ENCODE assay signal across 19 cellular contexts in genomic region chr6:22108199-22108598, GRCh38.
DNase-seq lines count a peak whose midpoint lies in the region; ATAC-seq and TF ChIP-seq lines count a peak whose summit lies in the region.
"Had no signal": no experiment of that assay in that cellular context is flagged by ENCODE, and none has a peak within 500 bp of the region (broad histone marks: within the 10 kb centered on the region; RNA-seq: fewer than 3 reads in every experiment).

No MANE protein-coding gene starts in this region.

- H3K4me1 ChIP-seq in H9 (ENCODE audit: insufficient read depth, low read length) (no peaks in the 10 kb centered on the region), left ventricle myocardium inferior (peaks cover 12% of the 10 kb centered on the region), osteoblast (ENCODE audit: insufficient read depth, low read length) (peaks cover 7% of the 10 kb centered on the region), suprapubic skin (no peaks in the 10 kb centered on the region)
- H3K4me1 ChIP-seq: gastrocnemius medialis had no signal

- no peak overlapping the region for H3K4me3 Mint-ChIP-seq in H9
- H3K4me3 Mint-ChIP-seq: central memory CD8-positive, alpha-beta T cell; memory B cell; T-helper 2 cell treated with Interferon-gamma antibody and Interleukin-4, amounts not matched to agents 5 μg/mL and 100 μg/mL, for 36 hours had no signal

- no peak overlapping the region for H3K18ac ChIP-seq in H9 (ENCODE audit: insufficient read length, low read depth, low read length)

- H4K20me1 ChIP-seq in H9 (ENCODE audit: control insufficient read depth, insufficient read depth, insufficient read length) (no peaks in the 10 kb centered on the region), osteoblast (ENCODE audit: insufficient read depth, low read length) (no peaks in the 10 kb centered on the region)

- H3K9me3 Mint-ChIP-seq in H9, result no peaks in the 10 kb centered on the region

- H2BK5ac ChIP-seq in H9 (ENCODE audit: insufficient read length, low read length), result no peak overlapping the region

- H2BK12ac ChIP-seq in H9 (ENCODE audit: insufficient read length, low read depth, low read length), result no peak overlapping the region

- H3K4me3 ChIP-seq in astrocyte of the spinal cord (ENCODE audit: low read depth, low read length), result no peak overlapping the region
- H3K4me3 ChIP-seq in left ventricle myocardium inferior, result no peak overlapping the region
- H3K4me3 ChIP-seq in osteoblast (ENCODE audit: insufficient read depth, low read length), result no peak overlapping the region
- no peak overlapping the region for H3K4me3 ChIP-seq in suprapubic skin
- H3K4me3 ChIP-seq: gastrocnemius medialis, SJCRH30 had no signal

- H3K27ac Mint-ChIP-seq in H9, result peak overlapping the region; percentile 63 to 82 (median 79); a peak in 2 of 7 replicates
- H3K27ac Mint-ChIP-seq: memory B cell; T-helper 2 cell treated with Interferon-gamma antibody and Interleukin-4, amounts not matched to agents 5 μg/mL and 100 μg/mL, for 36 hours had no signal

- no peak overlapping the region for H4K5ac ChIP-seq in H9 (ENCODE audit: insufficient read length, low read depth, low read length)

- no peak overlapping the region for H3K14ac ChIP-seq in H9 (ENCODE audit: insufficient read depth, low read length)

- intact Hi-C loops in left ventricle myocardium inferior (cut with micrococcal nuclease), result no loop called here

- no peak overlapping the region for H3K56ac ChIP-seq in H9 (ENCODE audit: insufficient read length, low read depth, low read length)

- H2BK120ac ChIP-seq in H9 (ENCODE audit: low read depth, low read length, poor library complexity, severe bottlenecking), result no peak overlapping the region

- H3K23ac ChIP-seq in H9 (ENCODE audit: insufficient read length, low read depth, low read length), result no peak overlapping the region

- no peak overlapping the region for H3T11ph ChIP-seq in H9 (ENCODE audit: low read length)

- no peak for TF ChIP-seq EP300 in suprapubic skin (IDR thresholded peaks at IDR 0.05)

- H4K8ac ChIP-seq in H9 (replicated peaks; ENCODE audit: insufficient read length, low read depth, low read length), result no peak overlapping the region

- TF ChIP-seq POLR2A in suprapubic skin (IDR thresholded peaks at IDR 0.05), result no peak

- no peaks in the 10 kb centered on the region for H3K27me3 Mint-ChIP-seq in H9 (ENCODE audit: low read depth)
- H3K27me3 Mint-ChIP-seq: central memory CD8-positive, alpha-beta T cell; memory B cell had no signal

- no peak overlapping the region for H3K4me2 ChIP-seq in H9 (ENCODE audit: insufficient read depth, insufficient read length, low read length)
- H3K4me2 ChIP-seq in osteoblast (ENCODE audit: insufficient read depth, low read length), result no peak overlapping the region

- H2AK5ac ChIP-seq in H9 (ENCODE audit: insufficient read length, low read length), result no peak overlapping the region

- H3K79me1 ChIP-seq in H9 (ENCODE audit: insufficient read depth, low read depth, low read length, poor library complexity, severe bottlenecking), result no peaks in the 10 kb centered on the region

- H3K9me3 ChIP-seq in H9 (ENCODE audit: control insufficient read depth, low read depth, low read length), result no peaks in the 10 kb centered on the region
- no peaks in the 10 kb centered on the region for H3K9me3 ChIP-seq in left ventricle myocardium inferior (replicated peaks)
- H3K9me3 ChIP-seq in osteoblast (ENCODE audit: low read depth, low read length), result no peaks in the 10 kb centered on the region
- no peaks in the 10 kb centered on the region for H3K9me3 ChIP-seq in suprapubic skin
- H3K9me3 ChIP-seq: gastrocnemius medialis, SJCRH30 had no signal

- in situ Hi-C loops in astrocyte of the spinal cord (cut with HindIII; ENCODE audit: low sequenced_read_pairs), result no loop called here

- peaks cover 2 to 23% (median 8%) of the 10 kb centered on the region in 3 experiments; a peak in 5 of 7 replicates for H3K36me3 Mint-ChIP-seq in H9 (ENCODE audit: insufficient read depth in 1 of 3, low read depth in 3 of 3)
- H3K36me3 Mint-ChIP-seq: memory B cell had no signal

- H2AFZ ChIP-seq in H9 (ENCODE audit: low read length) (no peak overlapping the region), osteoblast (ENCODE audit: low read length) (no peak overlapping the region)

- H3K27ac ChIP-seq in H9 (ENCODE audit: insufficient read length, low read depth, low read length) (no peak overlapping the region), left ventricle myocardium inferior (replicated peaks) (no peak overlapping the region), osteoblast (ENCODE audit: low read depth, low read length) (no peak overlapping the region), suprapubic skin (no peak overlapping the region)
- H3K27ac ChIP-seq: gastrocnemius medialis, SJCRH30 had no signal

- no peak overlapping the region for H3K4ac ChIP-seq in H9 (ENCODE audit: low read depth, low read length)

- no CpG with 5 or more reads among the region's 7 CpGs for WGBS in H9 (ENCODE audit: extremely low coverage, insufficient read length, low lambda C conversion rate)
- WGBS in suprapubic skin, result 95% methylated on average over 7 of the region's 7 CpGs

- H3K36me3 ChIP-seq in left ventricle myocardium inferior (no peaks in the 10 kb centered on the region), osteoblast (ENCODE audit: insufficient read depth, low read length) (no peaks in the 10 kb centered on the region), suprapubic skin (no peaks in the 10 kb centered on the region)
- H3K36me3 ChIP-seq: gastrocnemius medialis, SJCRH30 had no signal

- TF ChIP-seq CTCF in H9 (conservative IDR thresholded peaks at IDR 0.05) (no peak), astrocyte of the spinal cord (IDR thresholded peaks at IDR 0.05; ENCODE audit: low read depth, low read length) (no peak), left ventricle myocardium inferior (IDR thresholded peaks at IDR 0.05; ENCODE audit: borderline replicate concordance) (no peak), osteoblast (IDR thresholded peaks at IDR 0.05; ENCODE audit: extremely low read depth, low read depth, low read length) (no peak), suprapubic skin (IDR thresholded peaks at IDR 0.05) (no peak)

- H3K79me2 ChIP-seq in H9 (ENCODE audit: insufficient read depth, low read length), result no peaks in the 10 kb centered on the region
- H3K79me2 ChIP-seq in osteoblast (ENCODE audit: insufficient read depth, low read length), result no peaks in the 10 kb centered on the region

- H3K23me2 ChIP-seq in H9 (ENCODE audit: insufficient read length, low read depth, low read length, poor library complexity, severe bottlenecking), result no peaks in the 10 kb centered on the region

- no peak overlapping the region for H2BK15ac ChIP-seq in H9 (ENCODE audit: low read depth, low read length)

- H3K27me3 ChIP-seq in H9 (ENCODE audit: insufficient read depth, low read length), result no peaks in the 10 kb centered on the region
- H3K27me3 ChIP-seq in left ventricle myocardium inferior (ENCODE audit: low read depth), result no peaks in the 10 kb centered on the region
- H3K27me3 ChIP-seq in osteoblast (ENCODE audit: insufficient read depth, low read length), result no peaks in the 10 kb centered on the region
- H3K27me3 ChIP-seq in suprapubic skin, result no peaks in the 10 kb centered on the region
- H3K27me3 ChIP-seq: gastrocnemius medialis, SJCRH30 had no signal

- H4K91ac ChIP-seq in H9 (ENCODE audit: insufficient read length, low read depth, low read length), result no peak overlapping the region

- no peak for ATAC-seq in HG02588 (IDR thresholded peaks at IDR 0.05; ENCODE audit: unreplicated experiment)
- ATAC-seq: gastrocnemius medialis had no signal

- no peaks in the 10 kb centered on the region for H3K4me1 Mint-ChIP-seq in H9
- H3K4me1 Mint-ChIP-seq: central memory CD8-positive, alpha-beta T cell; memory B cell had no signal

- DNase-seq in AG08395 (ENCODE audit: low spot score) (peak; percentile 22), H9 (no peak), astrocyte of the spinal cord (ENCODE audit: low read depth, low spot score) (peak; percentile 38), left ventricle myocardium inferior (peak; percentile 20), osteoblast (ENCODE audit: insufficient read length, low spot score, missing footprints) (no peak), suprapubic skin (ENCODE audit: low spot score in 2 of 2) (no peak), NCI-H345 treated with DMSO at 0.1 percent for 48 hours (lab: John Stamatoyannopoulos, UW; ENCODE audit: unreplicated experiment) (no peak)
- DNase-seq: activated CD4-positive, alpha-beta T cell treated with anti-CD3 and anti-CD28 coated beads for 4 hours; activated naive CD4-positive, alpha-beta T cell treated with anti-CD3 and anti-CD28 coated beads, Interleukin-2, amount 50 U/mL, for 16 hours; COR-L47; gastrocnemius medialis; Karpas-422; NCI-H146; NCI-H446; SJCRH30 had no signal

- no peak overlapping the region for H3K9ac ChIP-seq in H9 (ENCODE audit: extremely low read depth, insufficient read length, low read length)

- H2BK20ac ChIP-seq in H9 (ENCODE audit: low read depth, low read length, poor library complexity, severe bottlenecking), result no peak overlapping the region

Comparison
In these comparisons a context has a peak if more than half of its experiments do, and no peak if none do; other contexts are left out.
1. DNase-seq: peak in AG08395 (single experiment), astrocyte of the spinal cord (single experiment) and left ventricle myocardium inferior (single experiment); none in H9 (single experiment), osteoblast (single experiment), suprapubic skin (0 of 2) and NCI-H345 treated with DMSO at 0.1 percent for 48 hours (single experiment).